22 cellular contexts compared by ENCODE assay signal in the genomic region with DNA sequence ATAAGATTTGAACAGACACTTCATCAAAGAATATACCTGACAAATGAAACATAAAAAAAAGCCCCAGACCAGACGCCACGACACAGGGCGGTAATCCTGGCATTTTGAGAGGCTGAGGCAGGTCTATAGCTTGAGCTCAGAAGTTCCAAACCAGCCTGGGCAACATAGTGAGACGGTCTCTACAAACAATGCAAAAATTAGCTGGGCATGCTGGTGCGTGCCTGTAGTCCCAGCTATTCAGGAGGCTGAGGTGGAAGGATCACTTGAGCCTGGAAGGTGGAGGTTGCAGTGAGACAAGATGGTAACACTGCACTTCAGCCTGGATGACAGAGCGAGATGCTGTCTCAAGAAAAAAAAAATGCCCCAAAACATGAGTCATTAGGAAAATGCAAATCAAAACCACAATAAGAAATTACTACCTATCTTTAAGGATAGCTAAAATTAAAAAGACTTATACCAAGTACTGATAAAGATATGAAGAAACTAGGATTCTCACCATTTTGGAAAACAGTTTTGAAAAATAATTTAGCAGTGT.
DNase-seq lines count a peak whose midpoint lies in the region; ATAC-seq and TF ChIP-seq lines count a peak whose summit lies in the region.
"Had no signal": no experiment of that assay in that cellular context is flagged by ENCODE, and none has a peak within 500 bp of the region (broad histone marks: within the 10 kb centered on the region; RNA-seq: fewer than 3 reads in every experiment).

No MANE protein-coding gene starts in this region.

- TF ChIP-seq POLR2A in adrenal gland (IDR thresholded peaks at IDR 0.05) = no peak

- peaks cover 41% of the 10 kb centered on the region for H3K27me3 Mint-ChIP-seq in activated T-cell treated with anti-CD3 and anti-CD28 coated beads, Interleukin-2, amount 50 U/mL, for 72 hours (ENCODE audit: low read depth)
- H3K27me3 Mint-ChIP-seq in neural crest cell (ENCODE audit: low read depth) = peaks cover 3% of the 10 kb centered on the region

- intact Hi-C loops in adrenal gland (cut with DNase I) = no loop called here

- no peaks in the 10 kb centered on the region for H3K79me2 ChIP-seq in Karpas-422 (ENCODE audit: low read length)

- H3K9me2 ChIP-seq in Karpas-422 (replicated peaks; ENCODE audit: insufficient read depth, low read length) = no peaks in the 10 kb centered on the region

- H4K20me1 ChIP-seq in Karpas-422 (ENCODE audit: insufficient read depth, low read depth, low read length) = no peaks in the 10 kb centered on the region

- whole genome bisulfite sequencing in adrenal gland, 4 donors = 80 to 92% (median 86%) methylated on average over 6 of the region's 6 CpGs

- H3K4me2 ChIP-seq in Karpas-422 (ENCODE audit: low read depth, low read length, poor library complexity, severe bottlenecking) = no peak overlapping the region

- H3K27me3 ChIP-seq in Karpas-422 (ENCODE audit: low read length) = no peaks in the 10 kb centered on the region
- H3K27me3 ChIP-seq in adrenal gland = no peaks in the 10 kb centered on the region
- H3K27me3 ChIP-seq: BE2C, Peyer's patch had no signal

- TF ChIP-seq CTCF in GM12865 (IDR thresholded peaks at IDR 0.05; ENCODE audit: insufficient read depth, low read depth, low read length, missing control alignments) (no peak), neural crest cell (conservative IDR thresholded peaks at IDR 0.05) (no peak), adrenal gland (IDR thresholded peaks at IDR 0.05) (no peak)

- H3K9ac ChIP-seq in Karpas-422 (ENCODE audit: low read length) = no peak overlapping the region
- H3K9ac ChIP-seq: GM23248 had no signal

- H3K4me1 Mint-ChIP-seq in activated T-cell treated with anti-CD3 and anti-CD28 coated beads, Interleukin-2, amount 50 U/mL, for 72 hours (ENCODE audit: low read depth) = peaks cover 14% of the 10 kb centered on the region
- no peaks in the 10 kb centered on the region for H3K4me1 Mint-ChIP-seq in neural crest cell

- H3K4me3 ChIP-seq in GM12865 (ENCODE audit: low read depth, low read length) (no peak overlapping the region), Karpas-422 (ENCODE audit: low read length) (no peak overlapping the region), adrenal gland (no peak overlapping the region)
- H3K4me3 ChIP-seq: GM23248, HAP-1, K562, Peyer's patch had no signal

- H3K27ac ChIP-seq in Karpas-422 (ENCODE audit: low read length) (no peak overlapping the region), adrenal gland (no peak overlapping the region)
- H3K27ac ChIP-seq: GM23248, HL-60, Peyer's patch had no signal

- H3K9me3 Mint-ChIP-seq in activated T-cell treated with anti-CD3 and anti-CD28 coated beads, Interleukin-2, amount 50 U/mL, for 72 hours = peaks cover 6 to 12% of the 10 kb centered on the region in 2 donors
- H3K9me3 Mint-ChIP-seq in neural crest cell = peaks cover 2% of the 10 kb centered on the region

- no peak for DNase-seq in activated T-cell treated with anti-CD3 and anti-CD28 coated beads, Interleukin-2, amount 50 U/mL, for 72 hours
- DNase-seq in activated T-cell treated with anti-CD3 and anti-CD28 coated beads, Interleukin-2, amount 50 U/mL, for 48 hours = no peak
- DNase-seq in GM12865 (ENCODE audit: low read depth) (peak; percentile 15), Karpas-422 (no peak), neural crest cell (ENCODE audit: low read depth, low spot score) (no peak), adrenal gland (no peak), iPS-NIHi7 (ENCODE audit: extremely low spot score) (no peak)
- DNase-seq: BE2C, EL, GM23248, NCI-H1092 treated with DMSO at 0.1 percent for 48 hours, NCI-H146, NCI-H2029, NCI-H2171, NCI-H345, NCI-H524 treated with DMSO at 0.1 percent for 48 hours, NCI-H82, Peyer's patch had no signal

- peaks cover 3 to 5% of the 10 kb centered on the region in 2 donors for H3K36me3 Mint-ChIP-seq in activated T-cell treated with anti-CD3 and anti-CD28 coated beads, Interleukin-2, amount 50 U/mL, for 72 hours (ENCODE audit: insufficient read depth in 2 of 2)
- no peaks in the 10 kb centered on the region for H3K36me3 Mint-ChIP-seq in neural crest cell (ENCODE audit: low read depth)

- 0 out of 2 replicates have a peak overlapping the region, but pooled peaks have one; percentile 62 for H2AFZ ChIP-seq in Karpas-422 (ENCODE audit: low read length)
- H2AFZ ChIP-seq: GM23248 had no signal

- peak; percentile 66 to 70 for ATAC-seq in activated T-cell treated with anti-CD3 and anti-CD28 coated beads, Interleukin-2, amount 50 U/mL, for 72 hours (replicated peaks in 1 of 2)
- ATAC-seq: HepG2, K562 had no signal

- no peak overlapping the region for H3K27ac Mint-ChIP-seq in activated T-cell treated with anti-CD3 and anti-CD28 coated beads, Interleukin-2, amount 50 U/mL, for 72 hours
- H3K27ac Mint-ChIP-seq in neural crest cell (ENCODE audit: unreplicated experiment) = peak overlapping the region; percentile 60

- no peak overlapping the region for H3K4me3 Mint-ChIP-seq in activated T-cell treated with anti-CD3 and anti-CD28 coated beads, Interleukin-2, amount 50 U/mL, for 72 hours
- no peak overlapping the region for H3K4me3 Mint-ChIP-seq in neural crest cell

- peaks cover 13% of the 10 kb centered on the region for H3K4me1 ChIP-seq in Karpas-422 (ENCODE audit: low read length)
- H3K4me1 ChIP-seq in adrenal gland (replicated peaks in 1 of 2) = no peaks in the 10 kb centered on the region
- H3K4me1 ChIP-seq: BE2C, HAP-1, Peyer's patch had no signal

- H3K36me3 ChIP-seq in Karpas-422 (ENCODE audit: insufficient read depth, low read length) (no peaks in the 10 kb centered on the region), adrenal gland (replicated peaks in 1 of 2) (no peaks in the 10 kb centered on the region)
- H3K36me3 ChIP-seq: BE2C, HAP-1, Peyer's patch had no signal

- no peaks in the 10 kb centered on the region for H3K9me3 ChIP-seq in Karpas-422 (ENCODE audit: low read length)
- no peaks in the 10 kb centered on the region for H3K9me3 ChIP-seq in adrenal gland (replicated peaks in 1 of 3)
- H3K9me3 ChIP-seq: BE2C, HAP-1, Peyer's patch had no signal
